1 cellular context compared by ENCODE assay signal in the genomic region with DNA sequence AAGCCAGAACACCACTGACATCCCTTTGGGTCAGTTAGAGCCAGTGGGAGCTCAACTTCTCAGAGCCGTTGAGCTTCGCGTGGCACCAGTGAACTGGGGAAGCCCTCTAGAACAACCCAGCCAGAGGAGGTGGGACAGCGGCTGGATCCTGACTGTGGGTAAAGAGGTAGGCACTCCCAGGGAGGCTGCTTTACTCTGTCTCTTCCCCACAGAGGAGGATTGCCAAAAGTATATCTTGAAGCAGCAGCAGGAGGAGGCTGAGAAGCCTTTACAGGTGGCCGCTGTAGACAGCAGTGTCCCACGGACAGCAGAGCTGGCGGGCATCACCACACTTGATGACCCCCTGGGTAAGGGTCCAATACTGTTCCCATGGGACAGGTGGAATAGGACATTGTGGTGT.
TF ChIP-seq lines count a peak whose summit lies in the region.

No MANE protein-coding gene starts in this region.

TF ChIP-seq in endothelial cell of umbilical vein, 7 proteins besides CTCF, POLR2A, EP300 and RAD21:
- no peak for TF ChIP-seq GATA2 (IDR thresholded peaks at IDR 0.05; ENCODE audit: insufficient read depth, insufficient read length, low read depth, low read length)
- TF ChIP-seq FOS (IDR thresholded peaks at IDR 0.05; ENCODE audit: borderline replicate concordance, insufficient read depth, low read length), result no peak
- no peak for TF ChIP-seq MYC (IDR thresholded peaks at IDR 0.05; ENCODE audit: low read depth, low read length)
- no peak for TF ChIP-seq JUN (IDR thresholded peaks at IDR 0.05; ENCODE audit: borderline replicate concordance, insufficient read depth, insufficient read length, low read depth)
- no peak for TF ChIP-seq EZH2 (IDR thresholded peaks at IDR 0.05; ENCODE audit: borderline replicate concordance, low read depth, low read length, severe bottlenecking)
- TF ChIP-seq POLR2AphosphoS5 (IDR thresholded peaks at IDR 0.05; ENCODE audit: insufficient read depth, low read depth, low read length), result no peak
- TF ChIP-seq, protein P1, sequence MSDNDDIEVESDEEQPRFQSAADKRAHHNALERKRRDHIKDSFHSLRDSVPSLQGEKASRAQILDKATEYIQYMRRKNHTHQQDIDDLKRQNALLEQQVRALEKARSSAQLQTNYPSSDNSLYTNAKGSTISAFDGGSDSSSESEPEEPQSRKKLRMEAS (IDR thresholded peaks at IDR 0.05; ENCODE audit: insufficient read depth, insufficient read length), result no peak
